8 cellular contexts compared by ENCODE assay signal in the genomic region with DNA sequence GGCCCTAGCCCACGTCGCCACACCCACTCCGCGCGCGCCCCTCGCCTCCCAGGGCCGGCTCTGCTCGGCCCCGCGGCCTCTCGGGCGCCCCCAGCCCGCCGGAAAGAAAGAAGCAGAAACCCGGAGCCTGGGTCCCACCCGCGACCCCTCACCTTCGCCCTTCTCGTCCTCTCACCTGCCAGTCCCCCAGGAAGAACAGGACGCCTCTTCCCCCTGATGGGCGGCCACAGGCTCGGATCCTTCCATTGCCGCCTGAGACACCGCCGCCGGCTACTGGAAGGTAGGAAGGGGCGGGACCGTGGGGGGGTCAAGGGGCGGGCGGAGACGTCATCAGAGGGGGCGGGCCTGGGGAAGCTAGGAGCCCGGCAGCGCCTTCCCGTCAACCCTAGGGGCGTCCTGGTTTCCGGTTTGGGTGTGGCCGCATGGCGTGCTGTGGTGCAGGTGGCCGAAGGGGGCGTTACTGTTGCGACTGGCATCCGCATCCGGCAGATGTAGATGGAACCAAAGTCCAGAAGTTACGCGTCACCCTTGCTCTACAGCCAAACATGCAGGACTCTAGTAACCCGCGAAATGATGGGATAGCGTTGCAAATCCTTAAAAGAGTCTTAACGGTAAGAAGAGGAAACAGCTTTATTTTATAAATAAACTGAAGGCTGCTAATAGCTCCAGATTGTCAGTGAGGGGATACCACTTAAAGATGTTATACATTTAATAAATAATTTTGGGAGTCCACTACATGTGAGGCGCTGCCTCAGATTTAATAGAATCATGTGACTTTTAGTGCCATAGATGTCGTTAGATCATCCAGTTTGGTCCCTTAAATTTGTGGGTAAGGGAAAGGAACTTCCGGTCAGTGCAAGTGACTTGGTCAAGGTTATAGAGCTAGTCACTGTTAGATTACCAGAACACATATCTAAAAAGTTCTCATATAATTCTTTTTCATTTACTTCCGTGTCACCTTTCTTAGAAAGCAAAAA. TPM values are rescaled to one million over a fixed set of nuclear protein-coding genes. Genes with fewer than 3 reads are reported as not detected.
A peak's percentile ranks its signal among the peaks of the same experiment; 100 is the strongest.
DNase-seq lines count a peak whose midpoint lies in the region; ATAC-seq, FAIRE-seq and TF ChIP-seq lines count a peak whose summit lies in the region.

A gene (minus strand): TSS at position 282 of the 977 bp plus-strand sequence. CDS start 36 bp downstream, at position 246.

- TF ChIP-seq EP300 in A549 (IDR thresholded peaks at IDR 0.05) = no peak
- peak in 1 of 4 donors; percentile 10 for TF ChIP-seq EP300 in sigmoid colon (IDR thresholded peaks at IDR 0.05)

- 0% methylated on average over 8 of the region's 55 CpGs for WGBS in A549 (ENCODE audit: missing lambda C conversion rate)
- 0 to 1% methylated on average over 36 to 46 of the region's 55 CpGs for WGBS in body of pancreas, 2 donors
- WGBS in sigmoid colon, 2 donors = 0 to 1% methylated on average over 55 of the region's 55 CpGs

- POLR2A ChIA-PET in A549 (lab: Yijun Ruan, JAX) = interaction anchor here (0.6 to 1.9 kb wide), 6 partner anchors 10 to 155 kb away, joined by 3 to 6 read pairs (median 3); no protein-coding TSS in a partner anchor

- no peaks in the 10 kb centered on the region for H3K36me3 ChIP-seq in body of pancreas (replicated peaks in 1 of 2; ENCODE audit: insufficient read depth in 1 of 2, low read depth in 2 of 2)
- no peaks in the 10 kb centered on the region for H3K36me3 ChIP-seq in sigmoid colon

- peak within 1 kb of the TSS; percentile 81 to 88 for H3K27ac ChIP-seq in A549
- peak within 1 kb of the TSS; percentile 66 to 95 (median 86) for H3K27ac ChIP-seq in body of pancreas
- peak within 1 kb of the TSS; percentile 82 to 91 (median 86) for H3K27ac ChIP-seq in sigmoid colon

- H3K27me3 ChIP-seq in body of pancreas (no peaks in the 10 kb centered on the region), sigmoid colon (no peaks in the 10 kb centered on the region)

- H3K4me3 ChIP-seq in A549 (peak within 1 kb of the TSS; percentile 71), body of pancreas (peak within 1 kb of the TSS; percentile 75 to 81), sigmoid colon (peak within 1 kb of the TSS; percentile 48 to 92 (median 80))

- FAIRE-seq in A549 (lab: Jason Lieb, UNC) (no peak), TTC549 (lab: Jason Lieb, UNC) (peak; percentile 67)

- TF ChIP-seq CTCF in A549 (IDR thresholded peaks at IDR 0.05) = peak; percentile 49
- peak; percentile 22 to 68 (median 47) for TF ChIP-seq CTCF in body of pancreas (IDR thresholded peaks at IDR 0.05)
- TF ChIP-seq CTCF in sigmoid colon (IDR thresholded peaks at IDR 0.05) = peak in 1 of 4 experiments; percentile 30

- H3K9me3 ChIP-seq in A549 (no peaks in the 10 kb centered on the region), body of pancreas (no peaks in the 10 kb centered on the region), sigmoid colon (no peaks in the 10 kb centered on the region)

- H3K4me1 ChIP-seq in A549 (peaks cover 12% of the 10 kb centered on the region; the same call in 2 of the 3 replicates), body of pancreas (peaks cover 21% of the 10 kb centered on the region), sigmoid colon (peaks cover 0 to 23% (median 14%) of the 10 kb centered on the region in 4 donors)

- CTCF ChIA-PET in A549 (lab: Yijun Ruan, JAX) = interaction anchor here (1.0 to 2.4 kb wide), 5 partner anchors 10 to 149 kb away, joined by 3 to 6 read pairs (median 4); no protein-coding TSS in a partner anchor

- TF ChIP-seq POLR2A in A549 (IDR thresholded peaks at IDR 0.05; ENCODE audit: low read length) (peak; percentile 25), GM18526 (IDR thresholded peaks at IDR 0.05; ENCODE audit: extremely low read depth, insufficient read length) (peak; percentile 75), body of pancreas (IDR thresholded peaks at IDR 0.05) (peak; percentile 32 to 72 (median 71)), sigmoid colon (IDR thresholded peaks at IDR 0.05) (peak in 1 of 2 donors; percentile 27)

- DNase-seq in A549 (ENCODE audit: low read depth in 1 of 2, low spot score in 1 of 2) = peak; percentile 81 to 95
- peak; percentile 80 for DNase-seq in NCI-H2107 treated with DMSO at 0.1 percent for 48 hours (lab: John Stamatoyannopoulos, UW; ENCODE audit: unreplicated experiment)
- peak; percentile 98 to 99 (median 98) for DNase-seq in body of pancreas
- DNase-seq in iPS DF 4.7 (ENCODE audit: extremely low read depth, low spot score) = peak; percentile 91
- peak; percentile 98 for DNase-seq in sigmoid colon

- TF ChIP-seq RAD21 in A549 (conservative IDR thresholded peaks at IDR 0.05 in 1 of 2, IDR thresholded peaks at IDR 0.05 in 1 of 2) = no peak

- peak; percentile 99 for ATAC-seq in A549
- peak; percentile 99 for ATAC-seq in HG03066 (IDR thresholded peaks at IDR 0.05; ENCODE audit: low read depth, unreplicated experiment)
- ATAC-seq in body of pancreas = peak; percentile 99

- peak within 1 kb of the TSS; percentile 88 for H3K4me2 ChIP-seq in A549

- intact Hi-C loops in body of pancreas (cut with DNase I) (no loop called here), sigmoid colon (cut with DNase I) (loop anchor here (2.0 kb wide), 1 partner anchor 156 kb away; a partner anchor contains a TSS)

TF ChIP-seq in A549, 52 proteins besides CTCF, POLR2A, EP300 and RAD21:
- TF ChIP-seq, protein P1, sequence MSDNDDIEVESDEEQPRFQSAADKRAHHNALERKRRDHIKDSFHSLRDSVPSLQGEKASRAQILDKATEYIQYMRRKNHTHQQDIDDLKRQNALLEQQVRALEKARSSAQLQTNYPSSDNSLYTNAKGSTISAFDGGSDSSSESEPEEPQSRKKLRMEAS (IDR thresholded peaks at IDR 0.05) = peak; percentile 78
- TF ChIP-seq GATA3 (IDR thresholded peaks at IDR 0.05; ENCODE audit: borderline replicate concordance) (0 out of 2 replicates have a peak, but pooled peaks have one; percentile 17), MYC (IDR thresholded peaks at IDR 0.05; ENCODE audit: borderline replicate concordance, low read length) (peak; percentile 89), EHMT2 (IDR thresholded peaks at IDR 0.05; ENCODE audit: low read depth) (no peak), TP53 (CRISPR knock-in tag; IDR thresholded peaks at IDR 0.05) (no peak), CEBPB (IDR thresholded peaks at IDR 0.05) (no peak), RARB (CRISPR knock-in tag; IDR thresholded peaks at IDR 0.05) (no peak), MAFK (IDR thresholded peaks at IDR 0.05; ENCODE audit: partially characterized antibody) (no peak), JUN (IDR thresholded peaks at IDR 0.05) (peak in 1 of 2 experiments; percentile 71; a peak in 2 of 5 replicates), CBX2 (IDR thresholded peaks at IDR 0.05; ENCODE audit: borderline replicate concordance, low read depth) (no peak), PHF8 (IDR thresholded peaks at IDR 0.05; ENCODE audit: borderline replicate concordance, low read depth) (peak; percentile 58), RCOR1 (IDR thresholded peaks at IDR 0.05; ENCODE audit: low read depth, low read length) (no peak)
- TF ChIP-seq, protein P2, sequence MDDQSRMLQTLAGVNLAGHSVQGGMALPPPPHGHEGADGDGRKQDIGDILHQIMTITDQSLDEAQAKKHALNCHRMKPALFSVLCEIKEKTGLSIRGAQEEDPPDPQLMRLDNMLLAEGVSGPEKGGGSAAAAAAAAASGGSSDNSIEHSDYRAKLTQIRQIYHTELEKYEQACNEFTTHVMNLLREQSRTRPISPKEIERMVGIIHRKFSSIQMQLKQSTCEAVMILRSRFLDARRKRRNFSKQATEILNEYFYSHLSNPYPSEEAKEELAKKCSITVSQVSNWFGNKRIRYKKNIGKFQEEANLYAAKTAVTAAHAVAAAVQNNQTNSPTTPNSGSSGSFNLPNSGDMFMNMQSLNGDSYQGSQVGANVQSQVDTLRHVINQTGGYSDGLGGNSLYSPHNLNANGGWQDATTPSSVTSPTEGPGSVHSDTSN (IDR thresholded peaks at IDR 0.05) = no peak
- TF ChIP-seq, protein P3, sequence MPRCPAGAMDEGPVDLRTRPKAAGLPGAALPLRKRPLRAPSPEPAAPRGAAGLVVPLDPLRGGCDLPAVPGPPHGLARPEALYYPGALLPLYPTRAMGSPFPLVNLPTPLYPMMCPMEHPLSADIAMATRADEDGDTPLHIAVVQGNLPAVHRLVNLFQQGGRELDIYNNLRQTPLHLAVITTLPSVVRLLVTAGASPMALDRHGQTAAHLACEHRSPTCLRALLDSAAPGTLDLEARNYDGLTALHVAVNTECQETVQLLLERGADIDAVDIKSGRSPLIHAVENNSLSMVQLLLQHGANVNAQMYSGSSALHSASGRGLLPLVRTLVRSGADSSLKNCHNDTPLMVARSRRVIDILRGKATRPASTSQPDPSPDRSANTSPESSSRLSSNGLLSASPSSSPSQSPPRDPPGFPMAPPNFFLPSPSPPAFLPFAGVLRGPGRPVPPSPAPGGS (IDR thresholded peaks at IDR 0.05) = no peak
- TF ChIP-seq, protein P4, sequence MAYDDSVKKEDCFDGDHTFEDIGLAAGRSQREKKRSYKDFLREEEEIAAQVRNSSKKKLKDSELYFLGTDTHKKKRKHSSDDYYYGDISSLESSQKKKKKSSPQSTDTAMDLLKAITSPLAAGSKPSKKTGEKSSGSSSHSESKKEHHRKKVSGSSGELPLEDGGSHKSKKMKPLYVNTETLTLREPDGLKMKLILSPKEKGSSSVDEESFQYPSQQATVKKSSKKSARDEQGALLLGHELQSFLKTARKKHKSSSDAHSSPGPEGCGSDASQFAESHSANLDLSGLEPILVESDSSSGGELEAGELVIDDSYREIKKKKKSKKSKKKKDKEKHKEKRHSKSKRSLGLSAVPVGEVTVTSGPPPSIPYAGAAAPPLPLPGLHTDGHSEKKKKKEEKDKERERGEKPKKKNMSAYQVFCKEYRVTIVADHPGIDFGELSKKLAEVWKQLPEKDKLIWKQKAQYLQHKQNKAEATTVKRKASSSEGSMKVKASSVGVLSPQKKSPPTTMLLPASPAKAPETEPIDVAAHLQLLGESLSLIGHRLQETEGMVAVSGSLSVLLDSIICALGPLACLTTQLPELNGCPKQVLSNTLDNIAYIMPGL (CRISPR knock-in tag; IDR thresholded peaks at IDR 0.05; ENCODE audit: borderline replicate concordance) = peak; percentile 25; the same call in 1 of the 2 replicates

RNA-seq across cellular contexts. Expression of the gene that starts here (rescaled TPM):
- polyA plus RNA-seq in A549 (2011; rRNA removed) = 67.3 and 84.6 TPM in 2 replicates
- polyA plus RNA-seq in A549 (2012; cell fraction: cytosol; rRNA removed) = 8.8 and 13.4 TPM in 2 replicates
- polyA plus RNA-seq in A549 (2012; cell fraction: nucleus; rRNA removed) = 13.3 and 22.5 TPM in 2 replicates
- 33.7 to 34.0 TPM (median 33.9 TPM) in 3 replicates for polyA plus RNA-seq in A549 (2017; fragmentation: RNase III; extraction: RNeasy Plus Mini Kit Qiagen cat#74134 plus additional on column Dnase treatment)
- polyA minus RNA-seq in A549 (2011; rRNA and poly(A)+ RNA removed) = 45.0 and 73.4 TPM in 2 replicates
- total RNA-seq in body of pancreas = 10 to 100 TPM; 12.5 to 13.7 TPM
- total RNA-seq in sigmoid colon = 10 to 100 TPM; 22.8 to 85.0 (median 28.5) TPM
- polyA plus RNA-seq in sigmoid colon = 10 to 100 TPM in 2 of 3 donors, 1 to 10 TPM in 1; 4.2 to 17.9 (median 14.1) TPM

Comparison
In these comparisons a context has a peak if more than half of its experiments do, and no peak if none do; other contexts are left out.
1. Peak in every context shown above with its lines: DNase-seq, ATAC-seq, H3K4me3 ChIP-seq and H3K27ac ChIP-seq.